In genomic region chr3:23859012-23859743, GRCh38 we compare ENCODE assay signal across 9 cellular contexts. TPM values are rescaled to one million over a fixed set of nuclear protein-coding genes. Genes with fewer than 3 reads are reported as not detected.
DNase-seq lines count a peak whose midpoint lies in the region; ATAC-seq, FAIRE-seq and TF ChIP-seq lines count a peak whose summit lies in the region.
"Had no signal": no experiment of that assay in that cellular context is flagged by ENCODE, and none has a peak within 500 bp of the region (broad histone marks: within the 10 kb centered on the region; RNA-seq: fewer than 3 reads in every experiment).

No MANE protein-coding gene starts in this region.

- no peak overlapping the region for H3K4me3 Mint-ChIP-seq in activated T-cell treated with anti-CD3 and anti-CD28 coated beads, Interleukin-2, amount 50 U/mL, for 72 hours
- H3K4me3 Mint-ChIP-seq: activated naive CD4-positive, alpha-beta T cell treated with anti-CD3 and anti-CD28 coated beads for 36 hours had no signal

- intact Hi-C loops in ovary (cut with DNase I): no loop called here

- peak; percentile 81 for ATAC-seq in DND-41 (ENCODE audit: insufficient read depth, low read depth)
- peak; percentile 72 for ATAC-seq in esophagus mucosa
- ATAC-seq in activated T-cell treated with anti-CD3 and anti-CD28 coated beads, Interleukin-2, amount 50 U/mL, for 72 hours (replicated peaks in 1 of 2): no peak
- no peak for ATAC-seq in GM21515 (IDR thresholded peaks at IDR 0.05; ENCODE audit: unreplicated experiment)

- H3K9me3 Mint-ChIP-seq in activated T-cell treated with anti-CD3 and anti-CD28 coated beads, Interleukin-2, amount 50 U/mL, for 72 hours: no peaks in the 10 kb centered on the region
- H3K9me3 Mint-ChIP-seq: activated naive CD4-positive, alpha-beta T cell treated with anti-CD3 and anti-CD28 coated beads for 36 hours had no signal

- H3K9me3 ChIP-seq in DND-41 (ENCODE audit: insufficient read depth, low read length, severe bottlenecking) (no peaks in the 10 kb centered on the region), ovary (no peaks in the 10 kb centered on the region)

- H3K36me3 ChIP-seq in DND-41 (ENCODE audit: insufficient read depth, low read length) (peaks cover 9% of the 10 kb centered on the region), ovary (no peaks in the 10 kb centered on the region)

- H3K4me3 ChIP-seq in DND-41 (ENCODE audit: low read depth in 1 of 2, low read length in 2 of 2): peak overlapping the region in 1 of 2 experiments; percentile 12; a peak in 1 of 4 replicates
- no peak overlapping the region for H3K4me3 ChIP-seq in ovary

- H3K27me3 Mint-ChIP-seq in activated T-cell treated with anti-CD3 and anti-CD28 coated beads, Interleukin-2, amount 50 U/mL, for 72 hours (ENCODE audit: low read depth): no peaks in the 10 kb centered on the region

- 0% methylated on average over 1 of the region's 1 CpG for WGBS in ovary, 3 donors

- peak overlapping the region; percentile 56 for H3K27ac ChIP-seq in DND-41 (ENCODE audit: low read length)
- peak overlapping the region in 1 of 2 donors; percentile 16 for H3K27ac ChIP-seq in ovary

- H3K9ac ChIP-seq in DND-41 (ENCODE audit: low read depth, low read length): no peak overlapping the region

- no peak for FAIRE-seq in D721Med (lab: Jason Lieb, UNC)

- no peak for TF ChIP-seq CTCF in DND-41 (IDR thresholded peaks at IDR 0.05; ENCODE audit: borderline replicate concordance, extremely low read depth, low read length, poor library complexity, severe bottlenecking)
- no peak for TF ChIP-seq CTCF in ovary (IDR thresholded peaks at IDR 0.05)
- no peak for TF ChIP-seq CTCF in D721Med (IDR thresholded peaks at IDR 0.05; ENCODE audit: insufficient read depth, missing control alignments)

- H3K79me2 ChIP-seq in DND-41 (ENCODE audit: insufficient read depth, low read length): peaks cover 68% of the 10 kb centered on the region

- peaks cover 48% of the 10 kb centered on the region for H3K4me1 Mint-ChIP-seq in activated T-cell treated with anti-CD3 and anti-CD28 coated beads, Interleukin-2, amount 50 U/mL, for 72 hours (ENCODE audit: low read depth)

- H2AFZ ChIP-seq in DND-41 (ENCODE audit: low read depth, low read length): no peak overlapping the region

- peaks cover 44% of the 10 kb centered on the region for H4K20me1 ChIP-seq in DND-41 (ENCODE audit: insufficient read depth, low read length)

- no peak overlapping the region for H3K27ac Mint-ChIP-seq in activated T-cell treated with anti-CD3 and anti-CD28 coated beads, Interleukin-2, amount 50 U/mL, for 72 hours
- H3K27ac Mint-ChIP-seq: activated naive CD4-positive, alpha-beta T cell treated with anti-CD3 and anti-CD28 coated beads for 36 hours had no signal

- no peak for TF ChIP-seq EP300 in ovary (IDR thresholded peaks at IDR 0.05)

- H3K36me3 Mint-ChIP-seq in activated T-cell treated with anti-CD3 and anti-CD28 coated beads, Interleukin-2, amount 50 U/mL, for 72 hours (ENCODE audit: insufficient read depth in 2 of 2): peaks cover 0 to 1% of the 10 kb centered on the region in 2 donors

- H3K27me3 ChIP-seq in DND-41 (ENCODE audit: insufficient read depth, low read length, poor library complexity) (no peaks in the 10 kb centered on the region), ovary (no peaks in the 10 kb centered on the region)

- TF ChIP-seq POLR2A in ovary (IDR thresholded peaks at IDR 0.05): no peak

- DNase-seq in DND-41 (peak; percentile 51), NCI-H2196 (lab: John Stamatoyannopoulos, UW; ENCODE audit: unreplicated experiment) (peak; percentile 18), ovary (peak in 3 of 5 donors; percentile 27 to 42 (median 32)), D721Med (ENCODE audit: insufficient read length, low spot score) (no peak), NCI-H748 (lab: John Stamatoyannopoulos, UW; ENCODE audit: unreplicated experiment) (no peak)
- no peak for DNase-seq in activated T-cell treated with anti-CD3 and anti-CD28 coated beads, Interleukin-2, amount 50 U/mL, for 72 hours
- DNase-seq: activated naive CD4-positive, alpha-beta T cell treated with anti-CD3 and anti-CD28 coated beads for 36 hours had no signal

- peak overlapping the region; percentile 48 for H3K4me2 ChIP-seq in DND-41 (ENCODE audit: insufficient read depth, low read length)

- H3K4me1 ChIP-seq in DND-41 (ENCODE audit: insufficient read depth, low read length) (peaks cover 41% of the 10 kb centered on the region), ovary (ENCODE audit: insufficient read depth) (peaks cover 8% of the 10 kb centered on the region)

RNA-seq across cellular contexts. Expression of gene UBE2E1, which starts 53.4 kb away (rescaled TPM):
- total RNA-seq in esophagus mucosa: 96.6 TPM
- 10 to 100 TPM; 65.2 to 78.4 (median 76.7) TPM for total RNA-seq in ovary
- polyA plus RNA-seq in ovary: 100 to 1,000 TPM in 1 of 2 donors, 10 to 100 TPM in 1; 65.9 to 133 TPM
- 10 to 100 TPM; 76.2 to 78.4 TPM for total RNA-seq in activated T-cell treated with anti-CD3 and anti-CD28 coated beads, Interleukin-2, amount 50 U/mL, for 72 hours

RNA-seq across cellular contexts. Expression of gene NKIRAS1, which starts 57.6 kb away (rescaled TPM):
- total RNA-seq in esophagus mucosa: 4.1 TPM
- 10 to 100 TPM; 10.2 to 16.8 (median 13.4) TPM for total RNA-seq in ovary
- polyA plus RNA-seq in ovary: 10 to 100 TPM in 1 of 2 donors, 1 to 10 TPM in 1; 8.7 to 18.9 TPM
- total RNA-seq in activated T-cell treated with anti-CD3 and anti-CD28 coated beads, Interleukin-2, amount 50 U/mL, for 72 hours: 1 to 10 TPM; 2.5 to 3.6 TPM

RNA-seq across cellular contexts. Expression of gene RPL15, which starts 57.8 kb away (rescaled TPM):
- total RNA-seq in esophagus mucosa (1,347 TPM), ovary (1,000 to 10,000 TPM; 3,013 to 4,925 (median 3,735) TPM)
- polyA plus RNA-seq in ovary: 1,000 to 10,000 TPM; 4,714 to 6,966 TPM
- 1,000 to 10,000 TPM; 2,452 to 2,630 TPM for total RNA-seq in activated T-cell treated with anti-CD3 and anti-CD28 coated beads, Interleukin-2, amount 50 U/mL, for 72 hours

Comparison
In these comparisons a context has a peak if more than half of its experiments do, and no peak if none do; other contexts are left out.
1. ATAC-seq: peak in DND-41 (single experiment) and esophagus mucosa (single experiment); none in activated T-cell treated with anti-CD3 and anti-CD28 coated beads, Interleukin-2, amount 50 U/mL, for 72 hours (0 of 2) and GM21515 (single experiment).
2. DNase-seq: peak in DND-41 (single experiment), NCI-H2196 (single experiment) and ovary (3 of 5); none in activated T-cell treated with anti-CD3 and anti-CD28 coated beads, Interleukin-2, amount 50 U/mL, for 72 hours (0 of 2), D721Med (single experiment) and NCI-H748 (single experiment).